12 cellular contexts compared by ENCODE assay signal in genomic region chr9:99112750-99113417, GRCh38. TPM values are rescaled to one million over a fixed set of nuclear protein-coding genes. Genes with fewer than 3 reads are reported as not detected.
A peak's percentile ranks its signal among the peaks of the same experiment; 100 is the strongest.
DNase-seq lines count a peak whose midpoint lies in the region; ATAC-seq, FAIRE-seq and TF ChIP-seq lines count a peak whose summit lies in the region.
"Had no signal": no experiment of that assay in that cellular context is flagged by ENCODE, and none has a peak within 500 bp of the region (broad histone marks: within the 10 kb centered on the region; RNA-seq: fewer than 3 reads in every experiment).

No MANE protein-coding gene starts in this region.

- ATAC-seq in activated B cell treated with CpG ODN at 0.5 μM for 24 hours (ENCODE audit: low read depth) (peak; percentile 31), thoracic aorta (ENCODE audit: insufficient number of reproducible peaks, low FRiP score, low read depth) (no peak)

- H3K27ac ChIP-seq in thoracic aorta (no peak overlapping the region), WERI-Rb-1 (no peak overlapping the region)

- no peak for FAIRE-seq in RCC 7860 (lab: Jason Lieb, UNC)
- FAIRE-seq: G401.6 had no signal

- POLR2A ChIA-PET in activated B cell treated with CpG ODN at 0.5 μM for 24 hours (lab: Charles Lee) = interaction anchor here (1.2 to 2.7 kb wide), 2 partner anchors 9 to 55 kb away, joined by 3 to 15 read pairs; partner anchors contain the start of gene TGFBR1

- H3K9me3 ChIP-seq in thoracic aorta (no peaks in the 10 kb centered on the region), WERI-Rb-1 (ENCODE audit: severe bottlenecking) (no peaks in the 10 kb centered on the region), BE2C (no peaks in the 10 kb centered on the region)

- peak overlapping the region; percentile 11 for H3K4me3 Mint-ChIP-seq in activated B cell treated with CpG ODN at 0.5 μM for 24 hours

- no peak for TF ChIP-seq CTCF in activated B cell treated with CpG ODN at 0.5 μM for 24 hours (IDR thresholded peaks at IDR 0.05)
- TF ChIP-seq CTCF in thoracic aorta (IDR thresholded peaks at IDR 0.05) = no peak
- no peak for TF ChIP-seq CTCF in WERI-Rb-1 (IDR thresholded peaks at IDR 0.05; ENCODE audit: low read depth, low read length)
- TF ChIP-seq CTCF in BE2C (IDR thresholded peaks at IDR 0.05; ENCODE audit: low read depth, low read length) = no peak

- peak overlapping the region; percentile 74 for H3K27ac Mint-ChIP-seq in activated B cell treated with CpG ODN at 0.5 μM for 24 hours

- peaks cover 8% of the 10 kb centered on the region for H3K36me3 Mint-ChIP-seq in activated B cell treated with CpG ODN at 0.5 μM for 24 hours (ENCODE audit: low read depth)

- no peaks in the 10 kb centered on the region for H3K9me3 Mint-ChIP-seq in activated B cell treated with CpG ODN at 0.5 μM for 24 hours

- intact Hi-C loops in activated B cell treated with CpG ODN at 0.5 μM for 24 hours (cut with micrococcal nuclease) = no loop called here

- DNase-seq in activated gamma-delta T cell treated with Interleukin-2 at 50 U/mL for 16 hours = peak; percentile 48
- DNase-seq in activated gamma-delta T cell (lab: John Stamatoyannopoulos, UW) = no peak
- no peak for DNase-seq in activated B cell treated with CpG ODN at 0.5 μM for 24 hours
- DNase-seq in effector CD4-positive, alpha-beta T cell = peak; percentile 43
- DNase-seq in thoracic aorta (ENCODE audit: low spot score) = no peak
- DNase-seq in WERI-Rb-1 = no peak
- DNase-seq in BE2C = no peak
- DNase-seq in RCC 7860 (ENCODE audit: low spot score) = no peak
- DNase-seq: amygdala, GOT3, NCI-H510A had no signal

- no peaks in the 10 kb centered on the region for H3K36me3 ChIP-seq in thoracic aorta
- peaks cover 7% of the 10 kb centered on the region for H3K36me3 ChIP-seq in WERI-Rb-1
- no peaks in the 10 kb centered on the region for H3K36me3 ChIP-seq in BE2C

- H3K27me3 Mint-ChIP-seq in activated B cell treated with CpG ODN at 0.5 μM for 24 hours = no peaks in the 10 kb centered on the region

- H3K4me3 ChIP-seq in thoracic aorta (peak overlapping the region; percentile 4), WERI-Rb-1 (ENCODE audit: low read depth, low read length) (no peak overlapping the region), BE2C (ENCODE audit: low read depth, low read length) (no peak overlapping the region)

- H3K27me3 ChIP-seq in thoracic aorta (replicated peaks; ENCODE audit: insufficient read depth) = no peaks in the 10 kb centered on the region
- H3K27me3 ChIP-seq in WERI-Rb-1 (ENCODE audit: insufficient read depth, low read depth, severe bottlenecking) = no peaks in the 10 kb centered on the region
- H3K27me3 ChIP-seq in BE2C = no peaks in the 10 kb centered on the region

- H3K4me1 ChIP-seq in thoracic aorta (ENCODE audit: control insufficient read depth in 1 of 2, low read depth in 2 of 2) (peaks cover 62 to 83% of the 10 kb centered on the region in 2 donors), BE2C (no peaks in the 10 kb centered on the region)

- CTCF ChIA-PET in activated B cell treated with CpG ODN at 0.5 μM for 24 hours (lab: Charles Lee) = interaction anchor here (1.2 kb wide), 1 partner anchor 28 kb away, joined by 4 read pairs; no protein-coding TSS in a partner anchor

- H3K4me1 Mint-ChIP-seq in activated B cell treated with CpG ODN at 0.5 μM for 24 hours = peaks cover 80% of the 10 kb centered on the region

RNA-seq across cellular contexts. Expression of gene TGFBR1, which starts 8.0 kb away (rescaled TPM):
- total RNA-seq in activated B cell treated with CpG ODN at 0.5 μM for 24 hours (53.5 and 65.3 TPM in 2 replicates), thoracic aorta (10 to 100 TPM; 76.8 to 87.2 TPM)
- polyA plus RNA-seq in BE2C (2012; ENCODE audit: insufficient read depth, insufficient read length, low read depth) = 3.2 TPM

Comparison
In these comparisons a context has a peak if more than half of its experiments do, and no peak if none do; other contexts are left out.
1. DNase-seq: peak in activated gamma-delta T cell treated with Interleukin-2 at 50 U/mL for 16 hours (single experiment) and effector CD4-positive, alpha-beta T cell (single experiment); none in activated gamma-delta T cell (single experiment), activated B cell treated with CpG ODN at 0.5 μM for 24 hours (single experiment), thoracic aorta (single experiment), WERI-Rb-1 (single experiment), BE2C (single experiment) and RCC 7860 (single experiment).